In the genomic region with DNA sequence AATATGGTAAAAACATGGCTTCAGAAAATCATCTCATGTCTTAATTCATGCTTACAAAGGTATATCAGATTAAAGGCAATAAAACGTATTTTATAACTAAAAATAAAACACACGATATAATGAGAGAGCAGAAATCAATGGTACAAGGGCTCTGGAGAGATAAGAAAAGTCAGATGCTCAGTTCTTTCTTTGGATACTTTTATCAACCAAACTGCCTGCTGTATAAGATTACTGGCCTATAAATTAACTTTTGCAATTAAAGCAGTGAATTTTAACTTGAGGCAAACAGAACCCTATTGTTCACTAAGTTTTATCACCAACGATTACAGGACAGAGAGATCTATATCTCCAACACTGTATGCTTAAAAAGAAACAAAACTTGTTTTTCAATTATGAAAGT, we compare ENCODE assay signal across 1 cellular context.
A peak's percentile ranks its signal among the peaks of the same experiment; 100 is the strongest.
TF ChIP-seq lines count a peak whose summit lies in the region.

No MANE protein-coding gene starts in this region.

TF ChIP-seq in HEK293, 187 proteins besides CTCF, POLR2A, EP300 and RAD21 (continued from another document):
- TF ChIP-seq, protein P1, sequence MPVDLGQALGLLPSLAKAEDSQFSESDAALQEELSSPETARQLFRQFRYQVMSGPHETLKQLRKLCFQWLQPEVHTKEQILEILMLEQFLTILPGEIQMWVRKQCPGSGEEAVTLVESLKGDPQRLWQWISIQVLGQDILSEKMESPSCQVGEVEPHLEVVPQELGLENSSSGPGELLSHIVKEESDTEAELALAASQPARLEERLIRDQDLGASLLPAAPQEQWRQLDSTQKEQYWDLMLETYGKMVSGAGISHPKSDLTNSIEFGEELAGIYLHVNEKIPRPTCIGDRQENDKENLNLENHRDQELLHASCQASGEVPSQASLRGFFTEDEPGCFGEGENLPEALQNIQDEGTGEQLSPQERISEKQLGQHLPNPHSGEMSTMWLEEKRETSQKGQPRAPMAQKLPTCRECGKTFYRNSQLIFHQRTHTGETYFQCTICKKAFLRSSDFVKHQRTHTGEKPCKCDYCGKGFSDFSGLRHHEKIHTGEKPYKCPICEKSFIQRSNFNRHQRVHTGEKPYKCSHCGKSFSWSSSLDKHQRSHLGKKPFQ (tag by site-specific recombination; IDR thresholded peaks at IDR 0.05): no peak
- TF ChIP-seq BCL11B (tag by site-specific recombination; IDR thresholded peaks at IDR 0.05; ENCODE audit: low read depth) (peak; percentile 59; the same call in 1 of the 2 replicates), TCF7L2 (IDR thresholded peaks at IDR 0.05; ENCODE audit: borderline replicate concordance, low read depth, low read length) (peak; percentile 55; the same call in 1 of the 2 replicates), ZBTB48 (tag by site-specific recombination; IDR thresholded peaks at IDR 0.05) (no peak), HOXC10 (CRISPR knock-in tag; IDR thresholded peaks at IDR 0.05) (no peak), ZBTB7A (tag by site-specific recombination; IDR thresholded peaks at IDR 0.05; ENCODE audit: low read depth) (no peak), ZNF76 (tag by site-specific recombination; IDR thresholded peaks at IDR 0.05; ENCODE audit: borderline replicate concordance, low read depth) (no peak), ZNF10 (tag by site-specific recombination; IDR thresholded peaks at IDR 0.05) (no peak), ZNF155 (tag by site-specific recombination; IDR thresholded peaks at IDR 0.05) (no peak), ZNF248 (tag by site-specific recombination; IDR thresholded peaks at IDR 0.05) (no peak), KLF8 (tag by site-specific recombination; IDR thresholded peaks at IDR 0.05) (no peak), KLF10 (tag by site-specific recombination; IDR thresholded peaks at IDR 0.05) (no peak), ZNF843 (tag by site-specific recombination; IDR thresholded peaks at IDR 0.05) (peak; percentile 78), ZNF214 (tag by site-specific recombination; IDR thresholded peaks at IDR 0.05; ENCODE audit: borderline replicate concordance) (no peak)
- TF ChIP-seq, protein P2, sequence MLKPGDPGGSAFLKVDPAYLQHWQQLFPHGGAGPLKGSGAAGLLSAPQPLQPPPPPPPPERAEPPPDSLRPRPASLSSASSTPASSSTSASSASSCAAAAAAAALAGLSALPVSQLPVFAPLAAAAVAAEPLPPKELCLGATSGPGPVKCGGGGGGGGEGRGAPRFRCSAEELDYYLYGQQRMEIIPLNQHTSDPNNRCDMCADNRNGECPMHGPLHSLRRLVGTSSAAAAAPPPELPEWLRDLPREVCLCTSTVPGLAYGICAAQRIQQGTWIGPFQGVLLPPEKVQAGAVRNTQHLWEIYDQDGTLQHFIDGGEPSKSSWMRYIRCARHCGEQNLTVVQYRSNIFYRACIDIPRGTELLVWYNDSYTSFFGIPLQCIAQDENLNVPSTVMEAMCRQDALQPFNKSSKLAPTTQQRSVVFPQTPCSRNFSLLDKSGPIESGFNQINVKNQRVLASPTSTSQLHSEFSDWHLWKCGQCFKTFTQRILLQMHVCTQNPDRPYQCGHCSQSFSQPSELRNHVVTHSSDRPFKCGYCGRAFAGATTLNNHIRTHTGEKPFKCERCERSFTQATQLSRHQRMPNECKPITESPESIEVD (tag by site-specific recombination; IDR thresholded peaks at IDR 0.05): peak; percentile 86
- TF ChIP-seq, protein P3, sequence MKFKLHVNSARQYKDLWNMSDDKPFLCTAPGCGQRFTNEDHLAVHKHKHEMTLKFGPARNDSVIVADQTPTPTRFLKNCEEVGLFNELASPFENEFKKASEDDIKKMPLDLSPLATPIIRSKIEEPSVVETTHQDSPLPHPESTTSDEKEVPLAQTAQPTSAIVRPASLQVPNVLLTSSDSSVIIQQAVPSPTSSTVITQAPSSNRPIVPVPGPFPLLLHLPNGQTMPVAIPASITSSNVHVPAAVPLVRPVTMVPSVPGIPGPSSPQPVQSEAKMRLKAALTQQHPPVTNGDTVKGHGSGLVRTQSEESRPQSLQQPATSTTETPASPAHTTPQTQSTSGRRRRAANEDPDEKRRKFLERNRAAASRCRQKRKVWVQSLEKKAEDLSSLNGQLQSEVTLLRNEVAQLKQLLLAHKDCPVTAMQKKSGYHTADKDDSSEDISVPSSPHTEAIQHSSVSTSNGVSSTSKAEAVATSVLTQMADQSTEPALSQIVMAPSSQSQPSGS (tag by site-specific recombination; IDR thresholded peaks at IDR 0.05; ENCODE audit: low read depth): no peak
- TF ChIP-seq, protein P4, sequence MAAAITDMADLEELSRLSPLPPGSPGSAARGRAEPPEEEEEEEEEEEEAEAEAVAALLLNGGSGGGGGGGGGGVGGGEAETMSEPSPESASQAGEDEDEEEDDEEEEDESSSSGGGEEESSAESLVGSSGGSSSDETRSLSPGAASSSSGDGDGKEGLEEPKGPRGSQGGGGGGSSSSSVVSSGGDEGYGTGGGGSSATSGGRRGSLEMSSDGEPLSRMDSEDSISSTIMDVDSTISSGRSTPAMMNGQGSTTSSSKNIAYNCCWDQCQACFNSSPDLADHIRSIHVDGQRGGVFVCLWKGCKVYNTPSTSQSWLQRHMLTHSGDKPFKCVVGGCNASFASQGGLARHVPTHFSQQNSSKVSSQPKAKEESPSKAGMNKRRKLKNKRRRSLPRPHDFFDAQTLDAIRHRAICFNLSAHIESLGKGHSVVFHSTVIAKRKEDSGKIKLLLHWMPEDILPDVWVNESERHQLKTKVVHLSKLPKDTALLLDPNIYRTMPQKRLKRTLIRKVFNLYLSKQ (tag by site-specific recombination; IDR thresholded peaks at IDR 0.05; ENCODE audit: borderline replicate concordance): no peak
- TF ChIP-seq, protein P5, sequence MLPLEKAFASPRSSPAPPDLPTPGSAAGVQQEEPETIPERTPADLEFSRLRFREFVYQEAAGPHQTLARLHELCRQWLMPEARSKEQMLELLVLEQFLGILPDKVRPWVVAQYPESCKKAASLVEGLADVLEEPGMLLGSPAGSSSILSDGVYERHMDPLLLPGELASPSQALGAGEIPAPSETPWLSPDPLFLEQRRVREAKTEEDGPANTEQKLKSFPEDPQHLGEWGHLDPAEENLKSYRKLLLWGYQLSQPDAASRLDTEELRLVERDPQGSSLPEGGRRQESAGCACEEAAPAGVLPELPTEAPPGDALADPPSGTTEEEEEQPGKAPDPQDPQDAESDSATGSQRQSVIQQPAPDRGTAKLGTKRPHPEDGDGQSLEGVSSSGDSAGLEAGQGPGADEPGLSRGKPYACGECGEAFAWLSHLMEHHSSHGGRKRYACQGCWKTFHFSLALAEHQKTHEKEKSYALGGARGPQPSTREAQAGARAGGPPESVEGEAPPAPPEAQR (tag by site-specific recombination; IDR thresholded peaks at IDR 0.05): no peak
- TF ChIP-seq, protein P6, sequence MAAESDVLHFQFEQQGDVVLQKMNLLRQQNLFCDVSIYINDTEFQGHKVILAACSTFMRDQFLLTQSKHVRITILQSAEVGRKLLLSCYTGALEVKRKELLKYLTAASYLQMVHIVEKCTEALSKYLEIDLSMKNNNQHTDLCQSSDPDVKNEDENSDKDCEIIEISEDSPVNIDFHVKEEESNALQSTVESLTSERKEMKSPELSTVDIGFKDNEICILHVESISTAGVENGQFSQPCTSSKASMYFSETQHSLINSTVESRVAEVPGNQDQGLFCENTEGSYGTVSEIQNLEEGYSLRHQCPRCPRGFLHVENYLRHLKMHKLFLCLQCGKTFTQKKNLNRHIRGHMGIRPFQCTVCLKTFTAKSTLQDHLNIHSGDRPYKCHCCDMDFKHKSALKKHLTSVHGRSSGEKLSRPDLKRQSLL (tag by site-specific recombination; IDR thresholded peaks at IDR 0.05): no peak
- TF ChIP-seq, protein P7, sequence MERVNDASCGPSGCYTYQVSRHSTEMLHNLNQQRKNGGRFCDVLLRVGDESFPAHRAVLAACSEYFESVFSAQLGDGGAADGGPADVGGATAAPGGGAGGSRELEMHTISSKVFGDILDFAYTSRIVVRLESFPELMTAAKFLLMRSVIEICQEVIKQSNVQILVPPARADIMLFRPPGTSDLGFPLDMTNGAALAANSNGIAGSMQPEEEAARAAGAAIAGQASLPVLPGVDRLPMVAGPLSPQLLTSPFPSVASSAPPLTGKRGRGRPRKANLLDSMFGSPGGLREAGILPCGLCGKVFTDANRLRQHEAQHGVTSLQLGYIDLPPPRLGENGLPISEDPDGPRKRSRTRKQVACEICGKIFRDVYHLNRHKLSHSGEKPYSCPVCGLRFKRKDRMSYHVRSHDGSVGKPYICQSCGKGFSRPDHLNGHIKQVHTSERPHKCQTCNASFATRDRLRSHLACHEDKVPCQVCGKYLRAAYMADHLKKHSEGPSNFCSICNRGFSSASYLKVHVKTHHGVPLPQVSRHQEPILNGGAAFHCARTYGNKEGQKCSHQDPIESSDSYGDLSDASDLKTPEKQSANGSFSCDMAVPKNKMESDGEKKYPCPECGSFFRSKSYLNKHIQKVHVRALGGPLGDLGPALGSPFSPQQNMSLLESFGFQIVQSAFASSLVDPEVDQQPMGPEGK (tag by site-specific recombination; IDR thresholded peaks at IDR 0.05): no peak
